ENCODE assay signal across 1 cellular context in the genomic region with DNA sequence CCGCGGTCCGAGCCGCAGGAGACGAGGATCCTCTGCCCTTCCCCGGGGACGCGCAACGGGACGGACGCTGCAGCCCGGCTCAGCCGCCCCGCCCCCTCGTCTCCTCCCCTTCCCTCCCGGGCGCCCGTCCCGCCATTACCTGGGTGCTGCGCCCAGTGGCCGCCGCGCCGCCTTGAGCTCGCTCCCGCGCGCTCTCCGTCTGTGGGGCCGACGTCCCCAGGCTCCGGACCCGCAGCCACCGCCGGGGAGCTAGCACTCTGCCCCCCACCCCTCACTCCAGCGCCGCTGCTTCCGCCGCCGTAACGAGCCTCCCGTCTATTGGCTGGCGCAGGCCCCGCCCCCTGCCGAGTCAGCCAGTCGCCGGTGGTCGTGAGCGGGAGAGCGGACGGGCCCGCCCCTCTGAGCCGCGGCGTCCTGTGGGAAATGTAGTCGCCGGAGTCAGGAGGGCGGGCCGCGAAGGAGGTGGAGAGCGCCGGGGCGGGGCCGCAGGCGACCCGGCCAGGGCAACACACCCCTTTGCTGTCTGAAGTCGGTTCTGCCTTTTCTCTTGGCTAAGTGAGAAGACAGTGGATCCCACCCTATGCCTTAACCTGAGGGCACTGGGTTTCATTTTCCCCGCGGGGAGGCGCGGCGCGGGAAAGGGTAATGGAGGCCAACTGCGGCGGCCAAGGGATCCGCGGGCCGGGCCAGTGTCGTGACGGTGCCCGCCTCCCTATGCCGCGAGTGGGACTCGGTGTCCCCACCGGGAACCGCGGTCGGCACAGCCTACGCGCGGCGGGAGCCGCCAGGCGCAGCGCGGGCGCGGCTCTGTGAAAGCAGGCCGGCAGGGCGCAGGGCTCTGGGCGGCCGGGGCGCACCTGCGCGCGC.
TF ChIP-seq lines count a peak whose summit lies in the region.

A gene (minus strand): TSS at position 259 of the 867 bp plus-strand sequence. CDS start 1,767 bp downstream, outside the sequence.

TF ChIP-seq in HepG2, 621 proteins besides CTCF, POLR2A, EP300 and RAD21 (continued from another document and continues in another):
- TF ChIP-seq, protein P1, sequence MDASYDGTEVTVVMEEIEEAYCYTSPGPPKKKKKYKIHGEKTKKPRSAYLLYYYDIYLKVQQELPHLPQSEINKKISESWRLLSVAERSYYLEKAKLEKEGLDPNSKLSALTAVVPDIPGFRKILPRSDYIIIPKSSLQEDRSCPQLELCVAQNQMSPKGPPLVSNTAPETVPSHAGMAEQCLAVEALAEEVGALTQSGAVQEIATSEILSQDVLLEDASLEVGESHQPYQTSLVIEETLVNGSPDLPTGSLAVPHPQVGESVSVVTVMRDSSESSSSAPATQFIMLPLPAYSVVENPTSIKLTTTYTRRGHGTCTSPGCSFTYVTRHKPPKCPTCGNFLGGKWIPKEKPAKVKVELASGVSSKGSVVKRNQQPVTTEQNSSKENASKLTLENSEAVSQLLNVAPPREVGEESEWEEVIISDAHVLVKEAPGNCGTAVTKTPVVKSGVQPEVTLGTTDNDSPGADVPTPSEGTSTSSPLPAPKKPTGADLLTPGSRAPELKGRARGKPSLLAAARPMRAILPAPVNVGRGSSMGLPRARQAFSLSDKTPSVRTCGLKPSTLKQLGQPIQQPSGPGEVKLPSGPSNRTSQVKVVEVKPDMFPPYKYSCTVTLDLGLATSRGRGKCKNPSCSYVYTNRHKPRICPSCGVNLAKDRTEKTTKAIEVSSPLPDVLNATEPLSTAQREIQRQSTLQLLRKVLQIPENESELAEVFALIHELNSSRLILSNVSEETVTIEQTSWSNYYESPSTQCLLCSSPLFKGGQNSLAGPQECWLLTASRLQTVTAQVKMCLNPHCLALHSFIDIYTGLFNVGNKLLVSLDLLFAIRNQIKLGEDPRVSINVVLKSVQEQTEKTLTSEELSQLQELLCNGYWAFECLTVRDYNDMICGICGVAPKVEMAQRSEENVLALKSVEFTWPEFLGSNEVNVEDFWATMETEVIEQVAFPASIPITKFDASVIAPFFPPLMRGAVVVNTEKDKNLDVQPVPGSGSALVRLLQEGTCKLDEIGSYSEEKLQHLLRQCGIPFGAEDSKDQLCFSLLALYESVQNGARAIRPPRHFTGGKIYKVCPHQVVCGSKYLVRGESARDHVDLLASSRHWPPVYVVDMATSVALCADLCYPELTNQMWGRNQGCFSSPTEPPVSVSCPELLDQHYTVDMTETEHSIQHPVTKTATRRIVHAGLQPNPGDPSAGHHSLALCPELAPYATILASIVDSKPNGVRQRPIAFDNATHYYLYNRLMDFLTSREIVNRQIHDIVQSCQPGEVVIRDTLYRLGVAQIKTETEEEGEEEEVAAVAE (CRISPR knock-in tag; IDR thresholded peaks at IDR 0.05; ENCODE audit: borderline replicate concordance): peak; percentile 98
- TF ChIP-seq, protein P2, sequence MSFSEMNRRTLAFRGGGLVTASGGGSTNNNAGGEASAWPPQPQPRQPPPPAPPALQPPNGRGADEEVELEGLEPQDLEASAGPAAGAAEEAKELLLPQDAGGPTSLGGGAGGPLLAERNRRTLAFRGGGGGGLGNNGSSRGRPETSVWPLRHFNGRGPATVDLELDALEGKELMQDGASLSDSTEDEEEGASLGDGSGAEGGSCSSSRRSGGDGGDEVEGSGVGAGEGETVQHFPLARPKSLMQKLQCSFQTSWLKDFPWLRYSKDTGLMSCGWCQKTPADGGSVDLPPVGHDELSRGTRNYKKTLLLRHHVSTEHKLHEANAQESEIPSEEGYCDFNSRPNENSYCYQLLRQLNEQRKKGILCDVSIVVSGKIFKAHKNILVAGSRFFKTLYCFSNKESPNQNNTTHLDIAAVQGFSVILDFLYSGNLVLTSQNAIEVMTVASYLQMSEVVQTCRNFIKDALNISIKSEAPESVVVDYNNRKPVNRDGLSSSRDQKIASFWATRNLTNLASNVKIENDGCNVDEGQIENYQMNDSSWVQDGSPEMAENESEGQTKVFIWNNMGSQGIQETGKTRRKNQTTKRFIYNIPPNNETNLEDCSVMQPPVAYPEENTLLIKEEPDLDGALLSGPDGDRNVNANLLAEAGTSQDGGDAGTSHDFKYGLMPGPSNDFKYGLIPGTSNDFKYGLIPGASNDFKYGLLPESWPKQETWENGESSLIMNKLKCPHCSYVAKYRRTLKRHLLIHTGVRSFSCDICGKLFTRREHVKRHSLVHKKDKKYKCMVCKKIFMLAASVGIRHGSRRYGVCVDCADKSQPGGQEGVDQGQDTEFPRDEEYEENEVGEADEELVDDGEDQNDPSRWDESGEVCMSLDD (CRISPR knock-in tag; IDR thresholded peaks at IDR 0.05; ENCODE audit: borderline replicate concordance): 0 out of 2 replicates have a peak, but pooled peaks have one; percentile 22
- TF ChIP-seq ZNF720 (CRISPR knock-in tag; IDR thresholded peaks at IDR 0.05): no peak
- TF ChIP-seq ZNF589 (CRISPR knock-in tag; conservative IDR thresholded peaks at IDR 0.05): no peak
- no peak for TF ChIP-seq HOXD1 (CRISPR knock-in tag; IDR thresholded peaks at IDR 0.05)
- no peak for TF ChIP-seq ATAD3A (CRISPR knock-in tag; IDR thresholded peaks at IDR 0.05)
- TF ChIP-seq, protein P3, sequence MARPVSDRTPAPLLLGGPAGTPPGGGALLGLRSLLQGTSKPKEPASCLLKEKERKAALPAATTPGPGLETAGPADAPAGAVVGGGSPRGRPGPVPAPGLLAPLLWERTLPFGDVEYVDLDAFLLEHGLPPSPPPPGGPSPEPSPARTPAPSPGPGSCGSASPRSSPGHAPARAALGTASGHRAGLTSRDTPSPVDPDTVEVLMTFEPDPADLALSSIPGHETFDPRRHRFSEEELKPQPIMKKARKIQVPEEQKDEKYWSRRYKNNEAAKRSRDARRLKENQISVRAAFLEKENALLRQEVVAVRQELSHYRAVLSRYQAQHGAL (CRISPR knock-in tag; IDR thresholded peaks at IDR 0.05; ENCODE audit: not compliant biosample characterization): no peak
- no peak for TF ChIP-seq ZNF878 (CRISPR knock-in tag; IDR thresholded peaks at IDR 0.05)
- no peak; the same call in 1 of the 2 replicates for TF ChIP-seq ZSCAN21 (CRISPR knock-in tag; IDR thresholded peaks at IDR 0.05; ENCODE audit: borderline replicate concordance)
- no peak; the same call in 1 of the 2 replicates for TF ChIP-seq MXD4 (CRISPR knock-in tag; IDR thresholded peaks at IDR 0.05)
- no peak for TF ChIP-seq ZFP62 (CRISPR knock-in tag; IDR thresholded peaks at IDR 0.05)
- no peak for TF ChIP-seq TRIM24 (CRISPR knock-in tag; IDR thresholded peaks at IDR 0.05)
- TF ChIP-seq, protein P4, sequence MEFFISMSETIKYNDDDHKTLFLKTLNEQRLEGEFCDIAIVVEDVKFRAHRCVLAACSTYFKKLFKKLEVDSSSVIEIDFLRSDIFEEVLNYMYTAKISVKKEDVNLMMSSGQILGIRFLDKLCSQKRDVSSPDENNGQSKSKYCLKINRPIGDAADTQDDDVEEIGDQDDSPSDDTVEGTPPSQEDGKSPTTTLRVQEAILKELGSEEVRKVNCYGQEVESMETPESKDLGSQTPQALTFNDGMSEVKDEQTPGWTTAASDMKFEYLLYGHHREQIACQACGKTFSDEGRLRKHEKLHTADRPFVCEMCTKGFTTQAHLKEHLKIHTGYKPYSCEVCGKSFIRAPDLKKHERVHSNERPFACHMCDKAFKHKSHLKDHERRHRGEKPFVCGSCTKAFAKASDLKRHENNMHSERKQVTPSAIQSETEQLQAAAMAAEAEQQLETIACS (CRISPR knock-in tag; IDR thresholded peaks at IDR 0.05): 0 out of 2 replicates have a peak, but pooled peaks have one; percentile 36
- TF ChIP-seq ZNF709 (CRISPR knock-in tag; IDR thresholded peaks at IDR 0.05): peak; percentile 26; the same call in 1 of the 2 replicates
- TF ChIP-seq NCOA5 (CRISPR knock-in tag; IDR thresholded peaks at IDR 0.05): no peak
- TF ChIP-seq, protein P5, sequence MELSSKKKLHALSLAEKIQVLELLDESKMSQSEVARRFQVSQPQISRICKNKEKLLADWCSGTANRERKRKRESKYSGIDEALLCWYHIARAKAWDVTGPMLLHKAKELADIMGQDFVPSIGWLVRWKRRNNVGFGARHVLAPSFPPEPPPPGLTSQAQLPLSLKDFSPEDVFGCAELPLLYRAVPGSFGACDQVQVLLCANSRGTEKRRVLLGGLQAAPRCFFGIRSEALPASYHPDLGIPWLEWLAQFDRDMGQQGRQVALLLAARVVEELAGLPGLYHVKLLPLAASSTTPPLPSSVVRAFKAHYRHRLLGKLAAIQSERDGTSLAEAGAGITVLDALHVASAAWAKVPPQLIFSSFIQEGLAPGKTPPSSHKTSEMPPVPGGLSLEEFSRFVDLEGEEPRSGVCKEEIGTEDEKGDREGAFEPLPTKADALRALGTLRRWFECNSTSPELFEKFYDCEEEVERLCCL (CRISPR knock-in tag; IDR thresholded peaks at IDR 0.05; ENCODE audit: borderline replicate concordance): no peak
- no peak for TF ChIP-seq ZNF282 (IDR thresholded peaks at IDR 0.05; ENCODE audit: partially characterized antibody)
- TF ChIP-seq ZNF614 (CRISPR knock-in tag; IDR thresholded peaks at IDR 0.05; ENCODE audit: borderline replicate concordance): peak; percentile 72; the same call in 1 of the 2 replicates
- TF ChIP-seq, protein P6, sequence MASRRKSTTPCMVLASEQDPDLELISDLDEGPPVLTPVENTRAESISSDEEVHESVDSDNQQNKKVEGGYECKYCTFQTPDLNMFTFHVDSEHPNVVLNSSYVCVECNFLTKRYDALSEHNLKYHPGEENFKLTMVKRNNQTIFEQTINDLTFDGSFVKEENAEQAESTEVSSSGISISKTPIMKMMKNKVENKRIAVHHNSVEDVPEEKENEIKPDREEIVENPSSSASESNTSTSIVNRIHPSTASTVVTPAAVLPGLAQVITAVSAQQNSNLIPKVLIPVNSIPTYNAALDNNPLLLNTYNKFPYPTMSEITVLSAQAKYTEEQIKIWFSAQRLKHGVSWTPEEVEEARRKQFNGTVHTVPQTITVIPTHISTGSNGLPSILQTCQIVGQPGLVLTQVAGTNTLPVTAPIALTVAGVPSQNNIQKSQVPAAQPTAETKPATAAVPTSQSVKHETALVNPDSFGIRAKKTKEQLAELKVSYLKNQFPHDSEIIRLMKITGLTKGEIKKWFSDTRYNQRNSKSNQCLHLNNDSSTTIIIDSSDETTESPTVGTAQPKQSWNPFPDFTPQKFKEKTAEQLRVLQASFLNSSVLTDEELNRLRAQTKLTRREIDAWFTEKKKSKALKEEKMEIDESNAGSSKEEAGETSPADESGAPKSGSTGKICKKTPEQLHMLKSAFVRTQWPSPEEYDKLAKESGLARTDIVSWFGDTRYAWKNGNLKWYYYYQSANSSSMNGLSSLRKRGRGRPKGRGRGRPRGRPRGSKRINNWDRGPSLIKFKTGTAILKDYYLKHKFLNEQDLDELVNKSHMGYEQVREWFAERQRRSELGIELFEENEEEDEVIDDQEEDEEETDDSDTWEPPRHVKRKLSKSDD (CRISPR knock-in tag; IDR thresholded peaks at IDR 0.05; ENCODE audit: low read depth): no peak
- peak; percentile 78 for TF ChIP-seq SAFB2 (CRISPR knock-in tag; IDR thresholded peaks at IDR 0.05; ENCODE audit: borderline replicate concordance, low read depth)
- TF ChIP-seq, protein P7, sequence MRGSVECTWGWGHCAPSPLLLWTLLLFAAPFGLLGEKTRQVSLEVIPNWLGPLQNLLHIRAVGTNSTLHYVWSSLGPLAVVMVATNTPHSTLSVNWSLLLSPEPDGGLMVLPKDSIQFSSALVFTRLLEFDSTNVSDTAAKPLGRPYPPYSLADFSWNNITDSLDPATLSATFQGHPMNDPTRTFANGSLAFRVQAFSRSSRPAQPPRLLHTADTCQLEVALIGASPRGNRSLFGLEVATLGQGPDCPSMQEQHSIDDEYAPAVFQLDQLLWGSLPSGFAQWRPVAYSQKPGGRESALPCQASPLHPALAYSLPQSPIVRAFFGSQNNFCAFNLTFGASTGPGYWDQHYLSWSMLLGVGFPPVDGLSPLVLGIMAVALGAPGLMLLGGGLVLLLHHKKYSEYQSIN (CRISPR knock-in tag; IDR thresholded peaks at IDR 0.05; ENCODE audit: borderline replicate concordance): no peak
- TF ChIP-seq, protein P8, sequence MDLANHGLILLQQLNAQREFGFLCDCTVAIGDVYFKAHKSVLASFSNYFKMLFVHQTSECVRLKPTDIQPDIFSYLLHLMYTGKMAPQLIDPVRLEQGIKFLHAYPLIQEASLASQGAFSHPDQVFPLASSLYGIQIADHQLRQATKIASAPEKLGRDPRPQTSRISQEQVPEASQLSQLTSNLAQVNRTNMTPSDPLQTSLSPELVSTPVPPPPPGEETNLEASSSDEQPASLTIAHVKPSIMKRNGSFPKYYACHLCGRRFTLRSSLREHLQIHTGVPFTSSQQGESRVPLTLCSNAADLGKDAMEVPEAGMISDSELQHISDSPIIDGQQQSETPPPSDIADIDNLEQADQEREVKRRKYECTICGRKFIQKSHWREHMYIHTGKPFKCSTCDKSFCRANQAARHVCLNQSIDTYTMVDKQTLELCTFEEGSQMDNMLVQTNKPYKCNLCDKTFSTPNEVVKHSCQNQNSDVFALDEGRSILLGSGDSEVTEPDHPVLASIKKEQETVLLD (CRISPR knock-in tag; IDR thresholded peaks at IDR 0.05; ENCODE audit: low read depth): no peak; the same call in 1 of the 2 replicates
- peak; percentile 87; the same call in 1 of the 2 replicates for TF ChIP-seq PHF8 (CRISPR knock-in tag; IDR thresholded peaks at IDR 0.05)
- TF ChIP-seq, protein P9, sequence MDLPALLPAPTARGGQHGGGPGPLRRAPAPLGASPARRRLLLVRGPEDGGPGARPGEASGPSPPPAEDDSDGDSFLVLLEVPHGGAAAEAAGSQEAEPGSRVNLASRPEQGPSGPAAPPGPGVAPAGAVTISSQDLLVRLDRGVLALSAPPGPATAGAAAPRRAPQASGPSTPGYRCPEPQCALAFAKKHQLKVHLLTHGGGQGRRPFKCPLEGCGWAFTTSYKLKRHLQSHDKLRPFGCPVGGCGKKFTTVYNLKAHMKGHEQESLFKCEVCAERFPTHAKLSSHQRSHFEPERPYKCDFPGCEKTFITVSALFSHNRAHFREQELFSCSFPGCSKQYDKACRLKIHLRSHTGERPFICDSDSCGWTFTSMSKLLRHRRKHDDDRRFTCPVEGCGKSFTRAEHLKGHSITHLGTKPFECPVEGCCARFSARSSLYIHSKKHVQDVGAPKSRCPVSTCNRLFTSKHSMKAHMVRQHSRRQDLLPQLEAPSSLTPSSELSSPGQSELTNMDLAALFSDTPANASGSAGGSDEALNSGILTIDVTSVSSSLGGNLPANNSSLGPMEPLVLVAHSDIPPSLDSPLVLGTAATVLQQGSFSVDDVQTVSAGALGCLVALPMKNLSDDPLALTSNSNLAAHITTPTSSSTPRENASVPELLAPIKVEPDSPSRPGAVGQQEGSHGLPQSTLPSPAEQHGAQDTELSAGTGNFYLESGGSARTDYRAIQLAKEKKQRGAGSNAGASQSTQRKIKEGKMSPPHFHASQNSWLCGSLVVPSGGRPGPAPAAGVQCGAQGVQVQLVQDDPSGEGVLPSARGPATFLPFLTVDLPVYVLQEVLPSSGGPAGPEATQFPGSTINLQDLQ (CRISPR knock-in tag; IDR thresholded peaks at IDR 0.05): no peak
- no peak for TF ChIP-seq ATF7 (IDR thresholded peaks at IDR 0.05)
- no peak; the same call in 1 of the 2 replicates for TF ChIP-seq ATF7 (CRISPR knock-in tag; IDR thresholded peaks at IDR 0.05)
- TF ChIP-seq EHMT2 (IDR thresholded peaks at IDR 0.05; ENCODE audit: borderline replicate concordance, low read depth, low read length): no peak
- TF ChIP-seq, protein P10, sequence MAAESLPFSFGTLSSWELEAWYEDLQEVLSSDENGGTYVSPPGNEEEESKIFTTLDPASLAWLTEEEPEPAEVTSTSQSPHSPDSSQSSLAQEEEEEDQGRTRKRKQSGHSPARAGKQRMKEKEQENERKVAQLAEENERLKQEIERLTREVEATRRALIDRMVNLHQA (CRISPR knock-in tag; IDR thresholded peaks at IDR 0.05): no peak
- no peak for TF ChIP-seq ZNF629 (CRISPR knock-in tag; conservative IDR thresholded peaks at IDR 0.05)
- TF ChIP-seq ZNF724P (CRISPR knock-in tag; IDR thresholded peaks at IDR 0.05; ENCODE audit: borderline replicate concordance): no peak; the same call in 1 of the 2 replicates
- 0 out of 2 replicates have a peak, but pooled peaks have one; percentile 77 for TF ChIP-seq ZNF136 (CRISPR knock-in tag; IDR thresholded peaks at IDR 0.05; ENCODE audit: low read depth)
